ENCODE assay signal across 9 cellular contexts in genomic region chr1:8027748-8028631, GRCh38. TPM values are rescaled to one million over a fixed set of nuclear protein-coding genes. Genes with fewer than 3 reads are reported as not detected.
A peak's percentile ranks its signal among the peaks of the same experiment; 100 is the strongest.
DNase-seq lines count a peak whose midpoint lies in the region; ATAC-seq and TF ChIP-seq lines count a peak whose summit lies in the region.
"Had no signal": no experiment of that assay in that cellular context is flagged by ENCODE, and none has a peak within 500 bp of the region (broad histone marks: within the 10 kb centered on the region; RNA-seq: fewer than 3 reads in every experiment).

No MANE protein-coding gene starts in this region.

- H3K9me3 ChIP-seq in IMR-90 (ENCODE audit: control insufficient read depth, insufficient read depth, low read length) (no peaks in the 10 kb centered on the region), colonic mucosa (no peaks in the 10 kb centered on the region)

- H3K9ac ChIP-seq in IMR-90 (ENCODE audit: low read depth, low read length): peak overlapping the region; percentile 77
- H3K9ac ChIP-seq in colonic mucosa (ENCODE audit: low read depth in 2 of 2, low read length in 2 of 2): peak overlapping the region in 1 of 2 donors; percentile 72

- peaks cover 33% of the 10 kb centered on the region for H4K20me1 ChIP-seq in IMR-90 (ENCODE audit: insufficient read depth, low read length)

- peak overlapping the region; percentile 90; the same call in 1 of the 2 replicates for H3K23ac ChIP-seq in IMR-90 (ENCODE audit: low read depth, low read length)

- H3K79me1 ChIP-seq in IMR-90 (ENCODE audit: low read depth in 1 of 2, low read length in 2 of 2): peaks cover 4 to 26% of the 10 kb centered on the region in 2 experiments; a peak in 2 of 4 replicates

- H3K9me3 Mint-ChIP-seq in nephron: no peaks in the 10 kb centered on the region

- H3K9me1 ChIP-seq in IMR-90 (ENCODE audit: insufficient read depth, low read length): peaks cover 8% of the 10 kb centered on the region

- H3K4me1 ChIP-seq in IMR-90 (ENCODE audit: control insufficient read depth, insufficient read depth, low read length) (peaks cover 12% of the 10 kb centered on the region), colonic mucosa (peaks cover 4% of the 10 kb centered on the region)

- peak overlapping the region; percentile 81 for H2BK20ac ChIP-seq in IMR-90 (ENCODE audit: low read depth, low read length)

- H3K27me3 ChIP-seq in IMR-90 (ENCODE audit: control insufficient read depth, insufficient read depth, low read length) (no peaks in the 10 kb centered on the region), colonic mucosa (no peaks in the 10 kb centered on the region)
- H3K27me3 ChIP-seq: foreskin keratinocyte had no signal

- H4K8ac ChIP-seq in IMR-90 (ENCODE audit: low read depth in 2 of 2, low read length in 2 of 2): peak overlapping the region; percentile 53 to 68; a peak in 3 of 4 replicates

- peak overlapping the region; percentile 97 for H3K18ac ChIP-seq in IMR-90 (ENCODE audit: low read depth, low read length)

- intact Hi-C loops in IMR-90 (cut with micrococcal nuclease): loop anchor here (2.0 to 5.0 kb wide), 4 partner anchors 45 to 211 kb away; no protein-coding TSS in a partner anchor
- intact Hi-C loops in colonic mucosa (cut with DNase I): no loop called here

- H3K4me3 ChIP-seq in IMR-90 (ENCODE audit: insufficient read depth, low read depth, low read length): peak overlapping the region; percentile 15; the same call in 1 of the 2 replicates
- H3K4me3 ChIP-seq in colonic mucosa: no peak overlapping the region

- peak overlapping the region; percentile 85 to 88 (median 88) for H3K4me3 Mint-ChIP-seq in nephron

- POLR2A ChIA-PET in IMR-90 (lab: Charles Lee; ENCODE audit: unreplicated experiment): interaction anchor here (0.5 to 0.6 kb wide), 3 partner anchors 49 to 184 kb away, joined by 3 to 18 read pairs (median 3); no protein-coding TSS in a partner anchor

- TF ChIP-seq RAD21 in IMR-90 (IDR thresholded peaks at IDR 0.05; ENCODE audit: low read length): no peak

- H2BK15ac ChIP-seq in IMR-90 (ENCODE audit: low read depth, low read length): peak overlapping the region; percentile 78; the same call in 2 of the 3 replicates

- peaks cover 34% of the 10 kb centered on the region for H3K4me1 Mint-ChIP-seq in nephron

- H3K4me2 ChIP-seq in IMR-90 (ENCODE audit: low read depth, low read length): peak overlapping the region; percentile 95

- peak overlapping the region; percentile 90 for H3K14ac ChIP-seq in IMR-90 (replicated peaks; ENCODE audit: low read depth, low read length)

- CTCF ChIA-PET in IMR-90 (lab: Yijun Ruan, JAX): interaction anchor here (1.1 to 1.3 kb wide), 2 partner anchors 13 kb away, joined by 3 read pairs; no protein-coding TSS in a partner anchor

- peaks cover 3% of the 10 kb centered on the region for H3K27me3 Mint-ChIP-seq in nephron (ENCODE audit: low read depth)

- WGBS in IMR-90 (ENCODE audit: extremely low coverage in 2 of 2, insufficient read length in 1 of 2), 2 experiments: 0% methylated on average over 1 of the region's 8 CpGs; no CpG with 5 or more reads in 1 of the 2 experiments

- H3K4ac ChIP-seq in IMR-90 (ENCODE audit: low read depth, low read length): peak overlapping the region; percentile 81

- H3K27ac Mint-ChIP-seq in nephron: peak overlapping the region; percentile 58 to 89 (median 88)

- H3K36me3 ChIP-seq in IMR-90 (ENCODE audit: control insufficient read depth, insufficient read depth, low read length) (no peaks in the 10 kb centered on the region; the same call in 1 of the 2 replicates), colonic mucosa (no peaks in the 10 kb centered on the region)

- in situ Hi-C loops in IMR-90 (cut with MboI; ENCODE audit: low sequenced_read_pairs): no loop called here

- no peak overlapping the region for H2AK9ac ChIP-seq in IMR-90 (replicated peaks; ENCODE audit: low read depth, low read length, poor library complexity)

- H4K5ac ChIP-seq in IMR-90 (ENCODE audit: low read depth, low read length): peak overlapping the region; percentile 85

- H3K36me3 Mint-ChIP-seq in nephron (ENCODE audit: low read depth): no peaks in the 10 kb centered on the region

- peak overlapping the region; percentile 89 for H2BK120ac ChIP-seq in IMR-90 (ENCODE audit: low read depth, low read length)

- no peak overlapping the region for H2AFZ ChIP-seq in IMR-90 (replicated peaks; ENCODE audit: low read length, poor library complexity)

- DNase-seq in AG09319 (ENCODE audit: extremely low read depth, low read depth) (peak; percentile 72), IMR-90 (peak; percentile 92), colonic mucosa (peak; percentile 38), SHP77 treated with DMSO at 0.1 percent for 48 hours (lab: John Stamatoyannopoulos, UW) (no peak)
- DNase-seq in effector CD4-positive, alpha-beta T cell: no peak

- peak overlapping the region; percentile 70 for H4K91ac ChIP-seq in IMR-90 (ENCODE audit: insufficient read depth, low read depth, low read length)

- TF ChIP-seq CTCF in AG09319 (IDR thresholded peaks at IDR 0.05; ENCODE audit: low read depth, low read length): no peak
- no peak for TF ChIP-seq CTCF in IMR-90 (conservative IDR thresholded peaks at IDR 0.05; ENCODE audit: low read depth, low read length)
- no peak for TF ChIP-seq CTCF in colonic mucosa (IDR thresholded peaks at IDR 0.05)
- TF ChIP-seq CTCF in nephron (IDR thresholded peaks at IDR 0.05; ENCODE audit: unreplicated experiment in 3 of 3): no peak

- H3K27ac ChIP-seq in IMR-90 (ENCODE audit: insufficient read depth, low read length): peak overlapping the region; percentile 95
- H3K27ac ChIP-seq in colonic mucosa: peak overlapping the region; percentile 68
- H3K27ac ChIP-seq: foreskin keratinocyte had no signal

- dilution Hi-C loops in IMR-90 (cut with HindIII; ENCODE audit: low sequenced_read_pairs, unreplicated experiment): no loop called here

- TF ChIP-seq POLR2A in IMR-90 (IDR thresholded peaks at IDR 0.05; ENCODE audit: low read depth, low read length): peak; percentile 14; the same call in 1 of the 2 replicates

- ATAC-seq in IMR-90 (ENCODE audit: low read depth) (no peak), GM19023 (IDR thresholded peaks at IDR 0.05; ENCODE audit: unreplicated experiment) (no peak), GM18873 (IDR thresholded peaks at IDR 0.05; ENCODE audit: low FRiP score, unreplicated experiment) (no peak)
- ATAC-seq: foreskin keratinocyte had no signal

- H2AK5ac ChIP-seq in IMR-90 (ENCODE audit: low read depth, low read length): peak overlapping the region; percentile 67

- H3K56ac ChIP-seq in IMR-90 (ENCODE audit: extremely low read depth, insufficient read depth, low read length): peak overlapping the region; percentile 79

- H2BK5ac ChIP-seq in IMR-90 (ENCODE audit: low read depth, low read length, poor library complexity, severe bottlenecking): peak overlapping the region; percentile 98

- no TSS peak for BruUV-seq in IMR-90 (replicated peaks; lab: Mats Ljungman, UMichigan)

TF ChIP-seq in IMR-90, 13 proteins besides CTCF, POLR2A, EP300 and RAD21:
- no peak for TF ChIP-seq ELK1 (IDR thresholded peaks at IDR 0.05; ENCODE audit: borderline replicate concordance, low read depth, low read length)
- TF ChIP-seq USF2 (IDR thresholded peaks at IDR 0.05; ENCODE audit: low read depth, low read length): no peak
- 0 out of 2 replicates have a peak, but pooled peaks have one; percentile 7 for TF ChIP-seq MAFK (IDR thresholded peaks at IDR 0.05; ENCODE audit: low read depth, low read length)
- no peak for TF ChIP-seq MXI1 (IDR thresholded peaks at IDR 0.05; ENCODE audit: borderline replicate concordance, low read depth, low read length)
- peak; percentile 77; the same call in 1 of the 2 replicates for TF ChIP-seq CHD1 (IDR thresholded peaks at IDR 0.05; ENCODE audit: low read depth, low read length)
- TF ChIP-seq MAZ (IDR thresholded peaks at IDR 0.05; ENCODE audit: borderline replicate concordance, low read depth, low read length): no peak
- no peak for TF ChIP-seq NFE2L2 (IDR thresholded peaks at IDR 0.05; ENCODE audit: low read depth, low read length)
- no peak for TF ChIP-seq RFX5 (IDR thresholded peaks at IDR 0.05; ENCODE audit: low read depth, low read length)
- TF ChIP-seq RCOR1 (IDR thresholded peaks at IDR 0.05; ENCODE audit: insufficient replicate concordance, low read length): no peak
- peak; percentile 19; the same call in 1 of the 2 replicates for TF ChIP-seq BHLHE40 (IDR thresholded peaks at IDR 0.05; ENCODE audit: low read depth, low read length)
- peak; percentile 87 for TF ChIP-seq CEBPB (IDR thresholded peaks at IDR 0.05; ENCODE audit: low read depth, low read length)
- TF ChIP-seq SMC3 (IDR thresholded peaks at IDR 0.05; ENCODE audit: low read depth, low read length): no peak
- 0 out of 2 replicates have a peak, but pooled peaks have one; percentile 52 for TF ChIP-seq FOS (IDR thresholded peaks at IDR 0.05; ENCODE audit: low read depth, low read length)

RNA-seq across cellular contexts. Expression of gene ERRFI1, which starts 1.9 kb away (rescaled TPM):
- total RNA-seq in IMR-90 (2012; rRNA removed) (101 and 106 TPM in 2 replicates), colonic mucosa (10 to 100 TPM; 22.3 to 45.5 TPM)
- 102 and 145 TPM in 2 replicates for polyA plus RNA-seq in IMR-90 (2012; rRNA removed)
- 66.7 and 88.3 TPM in 2 replicates for polyA plus RNA-seq in IMR-90 (2012; cell fraction: cytosol; rRNA removed)
- 50.7 and 405 TPM in 2 replicates for polyA plus RNA-seq in IMR-90 (2012; cell fraction: nucleus; rRNA removed; ENCODE audit: low replicate concordance)

Comparison
In these comparisons a context has a peak if more than half of its experiments do, and no peak if none do; other contexts are left out.
1. DNase-seq: peak in AG09319 (single experiment), IMR-90 (single experiment) and colonic mucosa (single experiment); none in SHP77 treated with DMSO at 0.1 percent for 48 hours (single experiment) and effector CD4-positive, alpha-beta T cell (single experiment).